Comparison of ENCODE assay signal across 28 cellular contexts in genomic region chr1:237655778-237656177, GRCh38.
DNase-seq lines count a peak whose midpoint lies in the region; ATAC-seq, FAIRE-seq and TF ChIP-seq lines count a peak whose summit lies in the region.
"Had no signal": no experiment of that assay in that cellular context is flagged by ENCODE, and none has a peak within 500 bp of the region (broad histone marks: within the 10 kb centered on the region; RNA-seq: fewer than 3 reads in every experiment).

No MANE protein-coding gene starts in this region.

- no peaks in the 10 kb centered on the region for H3K27me3 ChIP-seq in thoracic aorta (replicated peaks; ENCODE audit: insufficient read depth)
- H3K27me3 ChIP-seq: BE2C; BLaER1; BLaER1 treated with 17β-estradiol and CSF1 and Interleukin-3, amounts not matched to agents 10 nM and 100 nM had no signal

- CTCF ChIA-PET in HEK293 (lab: Yijun Ruan, JAX) = interaction anchor here (0.6 to 1.0 kb wide), 2 partner anchors 245 to 736 kb away, joined by 3 read pairs; no protein-coding TSS in a partner anchor

- POLR2A ChIA-PET in HEK293 (lab: Yijun Ruan, JAX) = no interaction called here

- peak; percentile 28 for ATAC-seq in thoracic aorta (ENCODE audit: insufficient number of reproducible peaks, low FRiP score, low read depth)
- ATAC-seq: A549; CD8-positive, alpha-beta T cell had no signal

- no peaks in the 10 kb centered on the region for H3K36me3 ChIP-seq in HEK293 (ENCODE audit: control insufficient read depth in 2 of 2, insufficient read depth in 1 of 2, low read length in 2 of 2)
- H3K36me3 ChIP-seq in thoracic aorta = peaks cover 2% of the 10 kb centered on the region
- H3K36me3 ChIP-seq: BE2C; BLaER1; BLaER1 treated with 17β-estradiol and CSF1 and Interleukin-3, amounts not matched to agents 10 nM and 100 nM had no signal

- TF ChIP-seq POLR2A in GM12892 (IDR thresholded peaks at IDR 0.05; ENCODE audit: low read depth, low read length) = no peak

- H3K4me3 ChIP-seq in HEK293 (ENCODE audit: low read depth, low read length) (no peak overlapping the region), thoracic aorta (no peak overlapping the region)
- H3K4me3 ChIP-seq: A549; BLaER1; BLaER1 treated with 17β-estradiol and CSF1 and Interleukin-3, amounts not matched to agents 10 nM and 100 nM had no signal

- H3K9me3 ChIP-seq in HEK293 (ENCODE audit: control insufficient read depth, insufficient read depth, low read depth, low read length) (no peaks in the 10 kb centered on the region), thoracic aorta (no peaks in the 10 kb centered on the region)
- H3K9me3 ChIP-seq: A549; BE2C; BLaER1; BLaER1 treated with 17β-estradiol and CSF1 and Interleukin-3, amounts not matched to agents 10 nM and 100 nM; Caco-2 had no signal

- no peak overlapping the region for H3K27ac ChIP-seq in HEK293 (ENCODE audit: extremely low read depth, low read depth, low read length)
- no peak overlapping the region for H3K27ac ChIP-seq in thoracic aorta
- H3K27ac ChIP-seq: 22Rv1; A549; BLaER1; BLaER1 treated with 17β-estradiol and CSF1 and Interleukin-3, amounts not matched to agents 10 nM and 100 nM; C4-2B had no signal

- H3K4me1 ChIP-seq in HEK293 (ENCODE audit: control insufficient read depth, insufficient read depth, low read length) (no peaks in the 10 kb centered on the region), thoracic aorta (ENCODE audit: control insufficient read depth in 1 of 2, low read depth in 2 of 2) (no peaks in the 10 kb centered on the region)
- H3K4me1 ChIP-seq: A549, BE2C, Caco-2 had no signal

- TF ChIP-seq CTCF in HEK293 (tag by site-specific recombination; IDR thresholded peaks at IDR 0.05) = no peak
- no peak for TF ChIP-seq CTCF in thoracic aorta (IDR thresholded peaks at IDR 0.05)

- no peak for FAIRE-seq in GM12892 (lab: Jason Lieb, UNC)
- FAIRE-seq: A549, D721Med had no signal

- DNase-seq in thoracic aorta (ENCODE audit: low spot score) (no peak), 8988T (no peak), GM12892 (ENCODE audit: insufficient read length) (no peak)
- DNase-seq: ACHN; AML-193; BE2C; C1 segment of cervical spinal cord; Caco-2; Calu3; CD4-positive, alpha-beta memory T cell; CD4-positive, alpha-beta T cell; CD4-positive, CD25-positive, alpha-beta regulatory T cell; CD8-positive, alpha-beta memory T cell; CD8-positive, alpha-beta T cell; COR-L47; DMS 273 treated with DMSO at 0.1 percent for 48 hours; DMS153; DMS79; DMS79 treated with DMSO at 0.1 percent for 48 hours; DND-41; EL had no signal

TF ChIP-seq in HEK293, 187 proteins besides CTCF, POLR2A, EP300 and RAD21:
- TF ChIP-seq ZNF2 (tag by site-specific recombination; IDR thresholded peaks at IDR 0.05) (no peak), SCRT2 (tag by site-specific recombination; IDR thresholded peaks at IDR 0.05) (peak; percentile 89), SCRT1 (tag by site-specific recombination; IDR thresholded peaks at IDR 0.05; ENCODE audit: borderline replicate concordance) (0 out of 2 replicates have a peak, but pooled peaks have one; percentile 61)
